Comparison of ENCODE assay signal across 1 cellular context in the genomic region with DNA sequence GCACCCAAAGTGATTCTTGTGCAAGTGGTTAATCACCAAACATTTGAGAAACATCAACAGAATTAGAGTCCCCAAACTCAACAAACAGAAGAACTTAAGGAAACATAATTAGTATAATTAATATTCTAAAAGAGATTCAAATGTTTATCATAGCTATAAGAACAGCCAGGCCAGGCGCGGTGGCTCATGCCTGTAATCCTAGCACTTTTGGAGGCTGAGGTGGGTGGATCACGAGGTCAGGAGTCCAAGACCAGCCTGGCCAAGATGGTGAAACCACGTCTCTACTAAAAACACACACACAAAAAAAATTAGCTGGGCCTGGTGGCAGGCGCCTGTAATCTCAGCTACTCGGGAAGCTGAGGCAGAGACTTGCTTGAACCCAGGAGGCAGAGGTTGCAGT.
DNase-seq lines count a peak whose midpoint lies in the region; ATAC-seq lines count a peak whose summit lies in the region.
"Not testable (repeated sequence)": the region's sequence is repeated elsewhere in the genome, so short reads cannot be mapped to it uniquely, and the experiment has no call there.

No MANE protein-coding gene starts in this region.

- intact Hi-C loops in Right ventricle myocardium inferior (cut with DNase I), result not testable (repeated sequence)

- peak; percentile 50 for DNase-seq in Right ventricle myocardium inferior (ENCODE audit: missing footprints)

- not testable (repeated sequence) for ATAC-seq in Right ventricle myocardium inferior
